Comparison of ENCODE assay signal across 8 cellular contexts in the genomic region with DNA sequence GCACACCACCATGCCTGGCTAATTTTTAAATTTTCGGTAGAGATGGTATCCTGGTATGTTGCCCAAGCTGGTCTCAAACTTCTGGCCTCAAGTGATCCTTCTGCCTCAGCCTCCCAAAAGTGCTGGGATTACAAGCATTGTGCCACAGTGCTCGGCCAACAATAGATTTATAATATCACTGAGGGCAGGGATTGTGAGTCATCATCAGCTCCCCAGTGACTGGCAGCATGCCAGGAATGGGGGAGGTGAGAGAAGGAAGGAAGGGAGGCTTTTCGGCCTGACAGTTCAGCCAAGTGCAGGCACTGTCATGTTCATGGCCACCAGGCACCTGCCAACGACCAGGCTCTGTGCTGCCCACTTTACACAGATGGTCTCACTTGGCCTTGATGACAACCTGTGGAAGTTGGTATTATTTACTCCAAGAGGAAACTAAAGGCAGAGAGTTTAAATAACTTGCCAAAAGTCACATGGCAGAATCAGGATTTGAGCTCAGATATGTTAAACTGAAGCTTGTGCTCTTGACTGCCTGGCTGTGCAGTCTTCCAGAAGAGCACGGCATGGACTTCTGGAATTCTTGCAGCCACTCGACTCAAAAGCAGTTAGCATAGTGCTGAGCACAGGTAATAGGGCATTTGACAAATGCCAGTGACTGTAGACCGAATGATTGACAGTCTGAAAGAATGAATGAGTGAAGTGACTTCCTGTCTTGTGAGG. TPM values are rescaled to one million over a fixed set of nuclear protein-coding genes. Genes with fewer than 3 reads are reported as not detected.
DNase-seq lines count a peak whose midpoint lies in the region; ATAC-seq and TF ChIP-seq lines count a peak whose summit lies in the region.
"Not testable (repeated sequence)": the region's sequence is repeated elsewhere in the genome, so short reads cannot be mapped to it uniquely, and the experiment has no call there.

No MANE protein-coding gene starts in this region.

- 36% methylated on average over 5 of the region's 7 CpGs for WGBS in right lobe of liver (ENCODE audit: insufficient coverage, low coverage, low lambda C conversion rate, missing lambda C conversion rate)

- not testable (repeated sequence) for H3K36me3 ChIP-seq in effector memory CD4-positive, alpha-beta T cell (ENCODE audit: control insufficient read depth, insufficient read depth, low read length); right lobe of liver; uterus

- intact Hi-C loops in right lobe of liver (cut with DNase I); uterus (cut with DNase I; ENCODE audit: low total_unique reads): not testable (repeated sequence)

- H3K27ac ChIP-seq in effector memory CD4-positive, alpha-beta T cell (ENCODE audit: insufficient read depth, low read length, poor library complexity, severe bottlenecking); right lobe of liver: not testable (repeated sequence)
- peak overlapping the region; percentile 21 to 36 for H3K27ac ChIP-seq in uterus

- not testable (repeated sequence) for H3K27me3 Mint-ChIP-seq in activated T-cell treated with anti-CD3 and anti-CD28 coated beads, Interleukin-2, amount 50 U/mL, for 72 hours (ENCODE audit: low read depth)

- not testable (repeated sequence) for H3K27me3 ChIP-seq in effector memory CD4-positive, alpha-beta T cell (replicated peaks; ENCODE audit: control insufficient read depth, insufficient read depth, low read length, poor library complexity, severe bottlenecking); right lobe of liver; uterus

- not testable (repeated sequence) for H3K9me3 ChIP-seq in effector memory CD4-positive, alpha-beta T cell (ENCODE audit: control insufficient read depth, low read length); right lobe of liver; uterus

- not testable (repeated sequence) for H3K4me3 Mint-ChIP-seq in activated T-cell treated with anti-CD3 and anti-CD28 coated beads, Interleukin-2, amount 50 U/mL, for 72 hours

- not testable (repeated sequence) for H3K4me3 ChIP-seq in effector memory CD4-positive, alpha-beta T cell (ENCODE audit: insufficient read depth, low read depth, low read length, poor library complexity, severe bottlenecking); right lobe of liver; uterus

- H3K9me3 Mint-ChIP-seq in activated T-cell treated with anti-CD3 and anti-CD28 coated beads, Interleukin-2, amount 50 U/mL, for 72 hours: not testable (repeated sequence)

- peak; percentile 40 for ATAC-seq in GM18502 (IDR thresholded peaks at IDR 0.05; ENCODE audit: poor library complexity, unreplicated experiment)
- ATAC-seq in activated T-cell treated with anti-CD3 and anti-CD28 coated beads, Interleukin-2, amount 50 U/mL, for 72 hours (replicated peaks in 1 of 2): peak; percentile 72 to 87
- ATAC-seq in right lobe of liver: peak; percentile 72 to 90 (median 78)

- DNase-seq in NCI-H2081 (lab: John Stamatoyannopoulos, UW) (peak; percentile 14 to 40), SW480 (ENCODE audit: low spot score) (peak; percentile 77), right lobe of liver (peak; percentile 65 to 81 (median 78)), uterus (peak; percentile 75 to 79)
- DNase-seq in activated T-cell treated with anti-CD3 and anti-CD28 coated beads, Interleukin-2, amount 50 U/mL, for 72 hours: peak; percentile 69 to 77
- DNase-seq in effector memory CD4-positive, alpha-beta T cell: peak; percentile 65 to 75 (median 67)
- DNase-seq in stimulated activated CD4-positive, alpha-beta T cell treated with anti-CD3 and anti-CD28 coated beads, Interleukin-1b, Interleukin-23, amount 100 ng/mL, for 1 hour (ENCODE audit: low read depth in 2 of 2): peak; percentile 61 to 66

- H3K4me1 Mint-ChIP-seq in activated T-cell treated with anti-CD3 and anti-CD28 coated beads, Interleukin-2, amount 50 U/mL, for 72 hours (ENCODE audit: low read depth): not testable (repeated sequence)

- H3K36me3 Mint-ChIP-seq in activated T-cell treated with anti-CD3 and anti-CD28 coated beads, Interleukin-2, amount 50 U/mL, for 72 hours (ENCODE audit: insufficient read depth in 2 of 2): not testable (repeated sequence)

- TF ChIP-seq POLR2A in right lobe of liver (IDR thresholded peaks at IDR 0.05); uterus (IDR thresholded peaks at IDR 0.05): not testable (repeated sequence)

- H3K27ac Mint-ChIP-seq in activated T-cell treated with anti-CD3 and anti-CD28 coated beads, Interleukin-2, amount 50 U/mL, for 72 hours: peak overlapping the region; percentile 83

- not testable (repeated sequence) for H3K4me1 ChIP-seq in effector memory CD4-positive, alpha-beta T cell (ENCODE audit: control insufficient read depth, insufficient read depth, low read length, poor library complexity, severe bottlenecking); right lobe of liver; uterus

- TF ChIP-seq CTCF in right lobe of liver (IDR thresholded peaks at IDR 0.05); uterus (IDR thresholded peaks at IDR 0.05): not testable (repeated sequence)

RNA-seq across cellular contexts. Expression of a gene that starts 46.8 kb away (rescaled TPM):
- 10 to 100 TPM; 33.9 to 35.9 TPM for total RNA-seq in activated T-cell treated with anti-CD3 and anti-CD28 coated beads, Interleukin-2, amount 50 U/mL, for 72 hours
- 10 to 100 TPM; 10.8 to 15.1 (median 13.6) TPM for total RNA-seq in right lobe of liver
- 10 to 100 TPM; 15.0 to 45.7 (median 26.5) TPM for total RNA-seq in uterus

Comparison
In these comparisons a context has a peak if more than half of its experiments do, and no peak if none do; other contexts are left out.
1. DNase-seq: peak in every context shown above with its lines; median percentile 78 in right lobe of liver; 77 in SW480; 77 in uterus; 73 in activated T-cell treated with anti-CD3 and anti-CD28 coated beads, Interleukin-2, amount 50 U/mL, for 72 hours; 67 in effector memory CD4-positive, alpha-beta T cell; 64 in stimulated activated CD4-positive, alpha-beta T cell treated with anti-CD3 and anti-CD28 coated beads, Interleukin-1b, Interleukin-23, amount 100 ng/mL, for 1 hour; 27 in NCI-H2081.